In the genomic region with DNA sequence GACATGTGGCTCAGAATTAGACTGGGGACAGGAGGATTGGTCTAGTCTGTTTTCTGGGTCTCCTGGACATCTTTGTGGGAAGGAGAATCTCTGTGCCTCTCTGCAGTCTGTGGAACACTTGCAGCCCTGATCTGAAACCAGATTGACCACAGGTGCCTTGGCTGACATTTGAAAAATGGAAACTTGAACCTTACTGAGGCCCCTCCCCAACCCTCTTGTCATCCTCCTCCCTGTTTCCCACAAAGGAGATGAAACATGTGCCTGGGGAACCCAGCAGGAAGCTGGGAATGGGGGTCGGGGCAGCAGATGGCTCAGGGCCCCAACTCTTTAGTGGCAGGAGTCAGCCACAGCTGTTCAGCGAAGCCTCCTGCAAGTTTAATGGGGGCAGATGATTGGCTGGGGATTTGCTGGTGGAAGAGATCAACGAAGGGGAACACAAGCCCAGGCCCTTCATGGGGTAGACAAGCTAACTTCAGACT, we compare ENCODE assay signal across 1 cellular context.
TF ChIP-seq lines count a peak whose summit lies in the region.

No MANE protein-coding gene starts in this region.

TF ChIP-seq in HCT116, 20 proteins besides CTCF, POLR2A, EP300 and RAD21 (continued from another document):
- TF ChIP-seq MAX (IDR thresholded peaks at IDR 0.05) (no peak), REST (IDR thresholded peaks at IDR 0.05; ENCODE audit: low read depth) (no peak), POLR2AphosphoS5 (IDR thresholded peaks at IDR 0.05; ENCODE audit: low read depth, low read length) (no peak), ELF1 (IDR thresholded peaks at IDR 0.05; ENCODE audit: borderline replicate concordance, low read depth) (no peak), EZH2phosphoT487 (IDR thresholded peaks at IDR 0.05; ENCODE audit: borderline replicate concordance) (no peak), TCF7L2 (IDR thresholded peaks at IDR 0.05; ENCODE audit: borderline replicate concordance, extremely low read depth, insufficient read depth, insufficient read length) (no peak), JUND (IDR thresholded peaks at IDR 0.05) (no peak), YY1 (IDR thresholded peaks at IDR 0.05; ENCODE audit: extremely low read depth, insufficient replicate concordance, low read depth, low read length) (no peak), CEBPB (IDR thresholded peaks at IDR 0.05; ENCODE audit: low read depth) (no peak), ZNF274 (IDR thresholded peaks at IDR 0.05; ENCODE audit: low read depth, low read length) (no peak), EGR1 (IDR thresholded peaks at IDR 0.05; ENCODE audit: low read depth) (no peak)
